Comparison of ENCODE assay signal across 1 cellular context in the genomic region with DNA sequence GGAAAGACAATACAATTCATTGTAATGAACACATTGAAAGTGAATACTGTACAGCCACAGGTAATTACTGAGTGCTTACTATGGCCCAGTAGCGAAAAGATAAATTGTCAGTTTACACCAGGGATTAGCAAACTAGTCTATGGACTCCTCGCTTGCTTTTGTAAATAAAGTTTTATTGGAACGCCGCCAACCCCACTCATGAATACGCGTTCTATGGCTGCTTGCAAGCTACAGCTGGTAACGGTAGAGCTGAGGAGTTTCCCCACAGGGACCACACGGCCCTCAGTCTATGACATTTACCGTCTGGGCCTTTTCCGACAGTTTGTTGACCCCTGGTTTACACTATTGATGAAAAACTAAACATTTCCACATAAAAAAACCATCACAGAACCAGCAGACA.
A peak's percentile ranks its signal among the peaks of the same experiment; 100 is the strongest.
TF ChIP-seq lines count a peak whose summit lies in the region.

No MANE protein-coding gene starts in this region.

TF ChIP-seq in HepG2, 621 proteins besides CTCF, POLR2A, EP300 and RAD21 (continued from another document):
- TF ChIP-seq, protein P1, sequence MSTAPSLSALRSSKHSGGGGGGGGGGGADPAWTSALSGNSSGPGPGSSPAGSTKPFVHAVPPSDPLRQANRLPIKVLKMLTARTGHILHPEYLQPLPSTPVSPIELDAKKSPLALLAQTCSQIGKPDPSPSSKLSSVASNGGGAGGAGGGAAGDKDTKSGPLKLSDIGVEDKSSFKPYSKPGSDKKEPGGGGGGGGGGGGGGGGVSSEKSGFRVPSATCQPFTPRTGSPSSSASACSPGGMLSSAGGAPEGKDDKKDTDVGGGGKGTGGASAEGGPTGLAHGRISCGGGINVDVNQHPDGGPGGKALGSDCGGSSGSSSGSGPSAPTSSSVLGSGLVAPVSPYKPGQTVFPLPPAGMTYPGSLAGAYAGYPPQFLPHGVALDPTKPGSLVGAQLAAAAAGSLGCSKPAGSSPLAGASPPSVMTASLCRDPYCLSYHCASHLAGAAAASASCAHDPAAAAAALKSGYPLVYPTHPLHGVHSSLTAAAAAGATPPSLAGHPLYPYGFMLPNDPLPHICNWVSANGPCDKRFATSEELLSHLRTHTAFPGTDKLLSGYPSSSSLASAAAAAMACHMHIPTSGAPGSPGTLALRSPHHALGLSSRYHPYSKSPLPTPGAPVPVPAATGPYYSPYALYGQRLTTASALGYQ (CRISPR knock-in tag; IDR thresholded peaks at IDR 0.05): no peak
- TF ChIP-seq SIN3A (IDR thresholded peaks at IDR 0.05; ENCODE audit: borderline replicate concordance, low read depth, low read length) (0 out of 2 replicates have a peak, but pooled peaks have one; percentile 37), HNF4A (CRISPR knock-in tag; IDR thresholded peaks at IDR 0.05) (peak; percentile 60; the same call in 1 of the 2 replicates), HOXA3 (CRISPR knock-in tag; IDR thresholded peaks at IDR 0.05) (peak; percentile 42; the same call in 1 of the 2 replicates), ESRRA (CRISPR knock-in tag; IDR thresholded peaks at IDR 0.05; ENCODE audit: low read depth) (no peak), NCOR1 (IDR thresholded peaks at IDR 0.05; ENCODE audit: borderline replicate concordance, low read length) (peak; percentile 71; the same call in 1 of the 2 replicates)
TF ChIP-seq in HepG2: peak in this region for 48.
